Comparison of ENCODE assay signal across 12 cellular contexts in genomic region chr2:38037325-38037724, GRCh38. TPM values are rescaled to one million over a fixed set of nuclear protein-coding genes. Genes with fewer than 3 reads are reported as not detected.
DNase-seq lines count a peak whose midpoint lies in the region; ATAC-seq and TF ChIP-seq lines count a peak whose summit lies in the region.
"Had no signal": no experiment of that assay in that cellular context is flagged by ENCODE, and none has a peak within 500 bp of the region (broad histone marks: within the 10 kb centered on the region; RNA-seq: fewer than 3 reads in every experiment).

No MANE protein-coding gene starts in this region.

- TF ChIP-seq POLR2A in uterus (IDR thresholded peaks at IDR 0.05), result no peak

- peaks cover 0 to 4% of the 10 kb centered on the region in 2 donors for H3K4me1 ChIP-seq in muscle layer of duodenum (ENCODE audit: control insufficient read depth in 1 of 2, insufficient read depth in 2 of 2, low read length in 2 of 2)
- no peaks in the 10 kb centered on the region for H3K4me1 ChIP-seq in uterus
- H3K4me1 ChIP-seq in BE2C, result no peaks in the 10 kb centered on the region

- DNase-seq in activated T-cell treated with anti-CD3 and anti-CD28 coated beads, Interleukin-2, amount 50 U/mL, for 72 hours, result no peak
- no peak for DNase-seq in activated T-cell treated with anti-CD3 and anti-CD28 coated beads for 4 hours
- no peak for DNase-seq in uterus
- DNase-seq in NCI-H2196 treated with DMSO at 0.1 percent for 48 hours (lab: John Stamatoyannopoulos, UW; ENCODE audit: unreplicated experiment), result no peak
- DNase-seq in BE2C, result no peak
- no peak for DNase-seq in dermis blood vessel endothelial cell
- DNase-seq: NCI-H1105 had no signal

- H3K36me3 ChIP-seq in muscle layer of duodenum (ENCODE audit: control insufficient read depth in 1 of 2, insufficient read depth in 2 of 2, low read length in 2 of 2) (no peaks in the 10 kb centered on the region), uterus (no peaks in the 10 kb centered on the region), BE2C (no peaks in the 10 kb centered on the region)

- H3K9me3 ChIP-seq in muscle layer of duodenum (ENCODE audit: control insufficient read depth in 1 of 2, low read length in 2 of 2) (peaks cover 0 to 3% of the 10 kb centered on the region in 2 donors), uterus (no peaks in the 10 kb centered on the region), BE2C (no peaks in the 10 kb centered on the region)

- ATAC-seq in activated T-cell treated with anti-CD3 and anti-CD28 coated beads, Interleukin-2, amount 50 U/mL, for 72 hours (replicated peaks in 1 of 2), result peak; percentile 30 to 45
- peak; percentile 58 for ATAC-seq in activated T-helper 17 cell treated with anti-CD3 and anti-CD28 coated beads, Interleukin-2, amount 50 U/mL, for 72 hours (replicated peaks)

- peaks cover 0 to 5% of the 10 kb centered on the region in 2 donors for H3K36me3 Mint-ChIP-seq in activated T-cell treated with anti-CD3 and anti-CD28 coated beads, Interleukin-2, amount 50 U/mL, for 72 hours (ENCODE audit: insufficient read depth in 2 of 2)
- peaks cover 6% of the 10 kb centered on the region for H3K36me3 Mint-ChIP-seq in activated T-helper 17 cell treated with anti-CD3 and anti-CD28 coated beads, Interleukin-2, amount 50 U/mL, for 72 hours (ENCODE audit: low read depth)
- H3K36me3 Mint-ChIP-seq: brain had no signal

- H3K4me3 ChIP-seq in muscle layer of duodenum (ENCODE audit: low read depth in 1 of 2, low read length in 2 of 2) (peak overlapping the region in 1 of 2 donors; percentile 59), uterus (no peak overlapping the region), BE2C (ENCODE audit: low read depth, low read length) (no peak overlapping the region)

- H3K27ac Mint-ChIP-seq in activated T-cell treated with anti-CD3 and anti-CD28 coated beads, Interleukin-2, amount 50 U/mL, for 72 hours, result no peak overlapping the region
- H3K27ac Mint-ChIP-seq in activated T-helper 17 cell treated with anti-CD3 and anti-CD28 coated beads, Interleukin-2, amount 50 U/mL, for 72 hours, result peak overlapping the region; percentile 99
- H3K27ac Mint-ChIP-seq: IgD-negative memory B cell had no signal

- TF ChIP-seq CTCF in uterus (IDR thresholded peaks at IDR 0.05) (no peak), BE2C (IDR thresholded peaks at IDR 0.05; ENCODE audit: low read depth, low read length) (no peak)

- peak overlapping the region; percentile 24 for H3K27ac ChIP-seq in muscle layer of duodenum (ENCODE audit: low read length)
- peak overlapping the region; percentile 80 for H3K27ac ChIP-seq in uterus

- H3K27me3 ChIP-seq in muscle layer of duodenum (ENCODE audit: low read depth, low read length) (no peaks in the 10 kb centered on the region), uterus (no peaks in the 10 kb centered on the region), BE2C (peaks cover 27% of the 10 kb centered on the region)

- peaks cover 47% of the 10 kb centered on the region for H3K27me3 Mint-ChIP-seq in activated T-cell treated with anti-CD3 and anti-CD28 coated beads, Interleukin-2, amount 50 U/mL, for 72 hours (ENCODE audit: low read depth)
- H3K27me3 Mint-ChIP-seq in activated T-helper 17 cell treated with anti-CD3 and anti-CD28 coated beads, Interleukin-2, amount 50 U/mL, for 72 hours, result peaks cover 47% of the 10 kb centered on the region

- H3K9me3 Mint-ChIP-seq in activated T-cell treated with anti-CD3 and anti-CD28 coated beads, Interleukin-2, amount 50 U/mL, for 72 hours, result no peaks in the 10 kb centered on the region
- peaks cover 1% of the 10 kb centered on the region for H3K9me3 Mint-ChIP-seq in activated T-helper 17 cell treated with anti-CD3 and anti-CD28 coated beads, Interleukin-2, amount 50 U/mL, for 72 hours
- H3K9me3 Mint-ChIP-seq: endodermal cell, IgD-negative memory B cell had no signal

- H3K4me1 Mint-ChIP-seq in activated T-cell treated with anti-CD3 and anti-CD28 coated beads, Interleukin-2, amount 50 U/mL, for 72 hours (ENCODE audit: low read depth), result peaks cover 33% of the 10 kb centered on the region
- peaks cover 19% of the 10 kb centered on the region for H3K4me1 Mint-ChIP-seq in activated T-helper 17 cell treated with anti-CD3 and anti-CD28 coated beads, Interleukin-2, amount 50 U/mL, for 72 hours

- intact Hi-C loops in uterus (cut with DNase I; ENCODE audit: low total_unique reads), result no loop called here

- H3K4me3 Mint-ChIP-seq in activated T-cell treated with anti-CD3 and anti-CD28 coated beads, Interleukin-2, amount 50 U/mL, for 72 hours, result peak overlapping the region in 1 of 2 donors; percentile 94
- peak overlapping the region; percentile 94 for H3K4me3 Mint-ChIP-seq in activated T-helper 17 cell treated with anti-CD3 and anti-CD28 coated beads, Interleukin-2, amount 50 U/mL, for 72 hours

RNA-seq across cellular contexts. Expression of gene CYP1B1, which starts 38.6 kb away (rescaled TPM):
- 10 to 100 TPM in 1 of 2 donors, 1 to 10 TPM in 1; 9.5 to 24.3 TPM for total RNA-seq in activated T-cell treated with anti-CD3 and anti-CD28 coated beads, Interleukin-2, amount 50 U/mL, for 72 hours
- total RNA-seq in activated T-helper 17 cell treated with anti-CD3 and anti-CD28 coated beads, Interleukin-2, amount 50 U/mL, for 72 hours, result 10 to 100 TPM; 25.5 to 40.8 TPM
- 100 to 1,000 TPM in 1 of 4 donors, 10 to 100 TPM in 3; 42.8 to 118 (median 54.5) TPM for total RNA-seq in uterus
- polyA plus RNA-seq in BE2C (2012; ENCODE audit: insufficient read depth, insufficient read length, low read depth), result not detected
- 2.7 and 5.6 TPM in 2 replicates for total RNA-seq in dermis blood vessel endothelial cell
